Comparison of ENCODE assay signal across 1 cellular context in genomic region chr2:15810451-15811150, GRCh38.
TF ChIP-seq lines count a peak whose summit lies in the region.

No MANE protein-coding gene starts in this region.

TF ChIP-seq in HepG2, 621 proteins besides CTCF, POLR2A, EP300 and RAD21 (continued from another document):
- no peak for TF ChIP-seq ZNF276 (CRISPR knock-in tag; IDR thresholded peaks at IDR 0.05; ENCODE audit: low read depth)
- TF ChIP-seq NONO (IDR thresholded peaks at IDR 0.05) = no peak
- TF ChIP-seq NONO (CRISPR knock-in tag; conservative IDR thresholded peaks at IDR 0.05) = no peak
